1 cellular context compared by ENCODE assay signal in the genomic region with DNA sequence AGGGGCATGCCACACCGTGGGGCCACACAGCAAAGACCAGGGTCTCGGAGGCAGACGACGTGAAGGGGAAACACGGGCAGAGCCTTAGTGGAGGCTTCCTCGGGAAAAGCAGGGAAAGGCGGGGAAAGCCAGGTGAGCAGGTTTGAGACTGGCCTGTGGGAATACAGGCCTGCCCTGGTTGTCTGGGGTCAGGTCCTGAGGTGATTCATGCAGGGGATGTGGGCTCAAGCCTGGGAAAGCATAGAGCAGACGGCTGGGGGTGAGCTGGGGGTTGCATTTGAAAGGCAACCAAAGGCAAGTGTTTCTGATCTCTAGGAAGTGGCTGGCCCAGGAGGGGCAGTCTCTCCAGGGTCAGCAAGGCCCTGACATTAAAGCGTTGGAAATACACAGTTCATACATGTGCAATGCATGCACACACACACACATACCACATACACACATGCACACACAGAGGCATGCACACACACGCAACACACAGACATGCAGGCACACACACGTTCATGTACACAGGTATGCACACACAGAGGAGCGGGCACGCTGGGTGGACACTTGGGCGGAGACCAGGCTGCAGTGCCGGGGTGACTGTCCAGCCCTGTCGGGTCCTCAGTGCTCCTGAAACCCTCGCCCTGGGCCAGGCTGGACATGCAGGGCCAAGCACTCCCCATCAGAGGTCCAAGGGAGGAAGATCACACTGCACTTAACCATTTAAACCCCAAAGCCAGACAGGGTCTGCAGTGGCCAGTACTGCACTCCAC.
TF ChIP-seq lines count a peak whose summit lies in the region.

No MANE protein-coding gene starts in this region.

TF ChIP-seq in H1, 55 proteins besides CTCF, POLR2A, EP300 and RAD21:
- TF ChIP-seq CBX8 (IDR thresholded peaks at IDR 0.05; ENCODE audit: borderline replicate concordance, low read depth, low read length) (no peak), JUN (IDR thresholded peaks at IDR 0.05; ENCODE audit: low read depth, low read length) (no peak), TEAD4 (IDR thresholded peaks at IDR 0.05; ENCODE audit: low read depth, low read length) (no peak), RBBP5 (IDR thresholded peaks at IDR 0.05; ENCODE audit: borderline replicate concordance, low read depth, low read length) (no peak), KDM5A (IDR thresholded peaks at IDR 0.05; ENCODE audit: low read length) (no peak), SAP30 (IDR thresholded peaks at IDR 0.05; ENCODE audit: insufficient read depth, insufficient replicate concordance, low read length) (no peak), MAFK (IDR thresholded peaks at IDR 0.05; ENCODE audit: low read depth, low read length) (no peak), TAF7 (optimal IDR thresholded peaks at IDR 0.05; ENCODE audit: borderline replicate concordance, low read depth, low read length) (no peak), NRF1 (IDR thresholded peaks at IDR 0.05; ENCODE audit: low read depth, low read length) (no peak), CEBPB (IDR thresholded peaks at IDR 0.05; ENCODE audit: low read depth, low read length) (no peak), HDAC2 (IDR thresholded peaks at IDR 0.05; ENCODE audit: borderline replicate concordance in 1 of 2, low read depth in 2 of 2, low read length in 2 of 2) (no peak), BACH1 (IDR thresholded peaks at IDR 0.05; ENCODE audit: low read length) (no peak), POU5F1 (IDR thresholded peaks at IDR 0.05; ENCODE audit: low read depth, low read length) (no peak), SIX5 (IDR thresholded peaks at IDR 0.05; ENCODE audit: low read depth, low read length) (no peak)
- TF ChIP-seq, protein P1, sequence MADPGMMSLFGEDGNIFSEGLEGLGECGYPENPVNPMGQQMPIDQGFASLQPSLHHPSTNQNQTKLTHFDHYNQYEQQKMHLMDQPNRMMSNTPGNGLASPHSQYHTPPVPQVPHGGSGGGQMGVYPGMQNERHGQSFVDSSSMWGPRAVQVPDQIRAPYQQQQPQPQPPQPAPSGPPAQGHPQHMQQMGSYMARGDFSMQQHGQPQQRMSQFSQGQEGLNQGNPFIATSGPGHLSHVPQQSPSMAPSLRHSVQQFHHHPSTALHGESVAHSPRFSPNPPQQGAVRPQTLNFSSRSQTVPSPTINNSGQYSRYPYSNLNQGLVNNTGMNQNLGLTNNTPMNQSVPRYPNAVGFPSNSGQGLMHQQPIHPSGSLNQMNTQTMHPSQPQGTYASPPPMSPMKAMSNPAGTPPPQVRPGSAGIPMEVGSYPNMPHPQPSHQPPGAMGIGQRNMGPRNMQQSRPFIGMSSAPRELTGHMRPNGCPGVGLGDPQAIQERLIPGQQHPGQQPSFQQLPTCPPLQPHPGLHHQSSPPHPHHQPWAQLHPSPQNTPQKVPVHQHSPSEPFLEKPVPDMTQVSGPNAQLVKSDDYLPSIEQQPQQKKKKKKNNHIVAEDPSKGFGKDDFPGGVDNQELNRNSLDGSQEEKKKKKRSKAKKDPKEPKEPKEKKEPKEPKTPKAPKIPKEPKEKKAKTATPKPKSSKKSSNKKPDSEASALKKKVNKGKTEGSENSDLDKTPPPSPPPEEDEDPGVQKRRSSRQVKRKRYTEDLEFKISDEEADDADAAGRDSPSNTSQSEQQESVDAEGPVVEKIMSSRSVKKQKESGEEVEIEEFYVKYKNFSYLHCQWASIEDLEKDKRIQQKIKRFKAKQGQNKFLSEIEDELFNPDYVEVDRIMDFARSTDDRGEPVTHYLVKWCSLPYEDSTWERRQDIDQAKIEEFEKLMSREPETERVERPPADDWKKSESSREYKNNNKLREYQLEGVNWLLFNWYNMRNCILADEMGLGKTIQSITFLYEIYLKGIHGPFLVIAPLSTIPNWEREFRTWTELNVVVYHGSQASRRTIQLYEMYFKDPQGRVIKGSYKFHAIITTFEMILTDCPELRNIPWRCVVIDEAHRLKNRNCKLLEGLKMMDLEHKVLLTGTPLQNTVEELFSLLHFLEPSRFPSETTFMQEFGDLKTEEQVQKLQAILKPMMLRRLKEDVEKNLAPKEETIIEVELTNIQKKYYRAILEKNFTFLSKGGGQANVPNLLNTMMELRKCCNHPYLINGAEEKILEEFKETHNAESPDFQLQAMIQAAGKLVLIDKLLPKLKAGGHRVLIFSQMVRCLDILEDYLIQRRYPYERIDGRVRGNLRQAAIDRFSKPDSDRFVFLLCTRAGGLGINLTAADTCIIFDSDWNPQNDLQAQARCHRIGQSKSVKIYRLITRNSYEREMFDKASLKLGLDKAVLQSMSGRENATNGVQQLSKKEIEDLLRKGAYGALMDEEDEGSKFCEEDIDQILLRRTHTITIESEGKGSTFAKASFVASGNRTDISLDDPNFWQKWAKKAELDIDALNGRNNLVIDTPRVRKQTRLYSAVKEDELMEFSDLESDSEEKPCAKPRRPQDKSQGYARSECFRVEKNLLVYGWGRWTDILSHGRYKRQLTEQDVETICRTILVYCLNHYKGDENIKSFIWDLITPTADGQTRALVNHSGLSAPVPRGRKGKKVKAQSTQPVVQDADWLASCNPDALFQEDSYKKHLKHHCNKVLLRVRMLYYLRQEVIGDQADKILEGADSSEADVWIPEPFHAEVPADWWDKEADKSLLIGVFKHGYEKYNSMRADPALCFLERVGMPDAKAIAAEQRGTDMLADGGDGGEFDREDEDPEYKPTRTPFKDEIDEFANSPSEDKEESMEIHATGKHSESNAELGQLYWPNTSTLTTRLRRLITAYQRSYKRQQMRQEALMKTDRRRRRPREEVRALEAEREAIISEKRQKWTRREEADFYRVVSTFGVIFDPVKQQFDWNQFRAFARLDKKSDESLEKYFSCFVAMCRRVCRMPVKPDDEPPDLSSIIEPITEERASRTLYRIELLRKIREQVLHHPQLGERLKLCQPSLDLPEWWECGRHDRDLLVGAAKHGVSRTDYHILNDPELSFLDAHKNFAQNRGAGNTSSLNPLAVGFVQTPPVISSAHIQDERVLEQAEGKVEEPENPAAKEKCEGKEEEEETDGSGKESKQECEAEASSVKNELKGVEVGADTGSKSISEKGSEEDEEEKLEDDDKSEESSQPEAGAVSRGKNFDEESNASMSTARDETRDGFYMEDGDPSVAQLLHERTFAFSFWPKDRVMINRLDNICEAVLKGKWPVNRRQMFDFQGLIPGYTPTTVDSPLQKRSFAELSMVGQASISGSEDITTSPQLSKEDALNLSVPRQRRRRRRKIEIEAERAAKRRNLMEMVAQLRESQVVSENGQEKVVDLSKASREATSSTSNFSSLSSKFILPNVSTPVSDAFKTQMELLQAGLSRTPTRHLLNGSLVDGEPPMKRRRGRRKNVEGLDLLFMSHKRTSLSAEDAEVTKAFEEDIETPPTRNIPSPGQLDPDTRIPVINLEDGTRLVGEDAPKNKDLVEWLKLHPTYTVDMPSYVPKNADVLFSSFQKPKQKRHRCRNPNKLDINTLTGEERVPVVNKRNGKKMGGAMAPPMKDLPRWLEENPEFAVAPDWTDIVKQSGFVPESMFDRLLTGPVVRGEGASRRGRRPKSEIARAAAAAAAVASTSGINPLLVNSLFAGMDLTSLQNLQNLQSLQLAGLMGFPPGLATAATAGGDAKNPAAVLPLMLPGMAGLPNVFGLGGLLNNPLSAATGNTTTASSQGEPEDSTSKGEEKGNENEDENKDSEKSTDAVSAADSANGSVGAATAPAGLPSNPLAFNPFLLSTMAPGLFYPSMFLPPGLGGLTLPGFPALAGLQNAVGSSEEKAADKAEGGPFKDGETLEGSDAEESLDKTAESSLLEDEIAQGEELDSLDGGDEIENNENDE (IDR thresholded peaks at IDR 0.05; ENCODE audit: insufficient replicate concordance, low read length) = no peak
- TF ChIP-seq, protein P2, sequence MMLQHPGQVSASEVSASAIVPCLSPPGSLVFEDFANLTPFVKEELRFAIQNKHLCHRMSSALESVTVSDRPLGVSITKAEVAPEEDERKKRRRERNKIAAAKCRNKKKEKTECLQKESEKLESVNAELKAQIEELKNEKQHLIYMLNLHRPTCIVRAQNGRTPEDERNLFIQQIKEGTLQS (IDR thresholded peaks at IDR 0.05; ENCODE audit: insufficient read depth, low read depth, low read length) = no peak
